19 cellular contexts compared by ENCODE assay signal in genomic region chr5:97554992-97555981, GRCh38.
DNase-seq lines count a peak whose midpoint lies in the region; ATAC-seq, FAIRE-seq and TF ChIP-seq lines count a peak whose summit lies in the region.
"Had no signal": no experiment of that assay in that cellular context is flagged by ENCODE, and none has a peak within 500 bp of the region (broad histone marks: within the 10 kb centered on the region; RNA-seq: fewer than 3 reads in every experiment).

No MANE protein-coding gene starts in this region.

- no peak overlapping the region for H4K5ac ChIP-seq in H1 (ENCODE audit: insufficient read length, low read depth, low read length)

- no peak overlapping the region for H3K56ac ChIP-seq in H1 (replicated peaks; ENCODE audit: insufficient read length, low read depth, low read length)

- no peaks in the 10 kb centered on the region for H3K4me1 ChIP-seq in H1 (replicated peaks in 1 of 4; ENCODE audit: control insufficient read depth in 3 of 4, insufficient read depth in 4 of 4, low read length in 3 of 4)
- H3K4me1 ChIP-seq: ascending aorta; BLaER1 treated with 17β-estradiol and CSF1 and Interleukin-3, amounts not matched to agents 10 nM and 100 nM had no signal

- no peak for TF ChIP-seq EP300 in H1 (IDR thresholded peaks at IDR 0.05; ENCODE audit: borderline replicate concordance in 1 of 2, low read depth in 2 of 2, low read length in 2 of 2)

- no peak overlapping the region for H3K4me3 ChIP-seq in H1 (ENCODE audit: extremely low read depth in 1 of 4, insufficient read depth in 2 of 4, low read depth in 3 of 4, low read length in 4 of 4)
- H3K4me3 ChIP-seq: ascending aorta; BLaER1 treated with 17β-estradiol and CSF1 and Interleukin-3, amounts not matched to agents 10 nM and 100 nM; skin epidermis had no signal

- H2BK12ac ChIP-seq in H1 (ENCODE audit: low read depth, low read length): no peak overlapping the region

- CTCF ChIA-PET in H1 (lab: Charles Lee; ENCODE audit: partially characterized antibody): no interaction called here

- H3K79me1 ChIP-seq in H1 (ENCODE audit: low read depth, low read length): no peaks in the 10 kb centered on the region

- 0 out of 2 replicates have a peak overlapping the region, but pooled peaks have one; percentile 1 for H4K8ac ChIP-seq in H1 (ENCODE audit: extremely low read depth, insufficient read depth, low read length)

- 96% methylated on average over 5 of the region's 5 CpGs; no CpG with 5 or more reads in 1 of the 2 experiments for WGBS in H1 (ENCODE audit: extremely low coverage in 1 of 2, insufficient coverage in 1 of 2, insufficient read length in 1 of 2, insufficient replicate concordance in 2 of 2, low coverage in 1 of 2, low lambda C conversion rate in 2 of 2, missing lambda C conversion rate in 1 of 2), 2 experiments

- H3K23ac ChIP-seq in H1 (ENCODE audit: insufficient read length): no peak overlapping the region

- no peaks in the 10 kb centered on the region for H3K9me3 ChIP-seq in H1 (ENCODE audit: insufficient read depth in 2 of 2, low read depth in 1 of 2, low read length in 1 of 2)
- H3K9me3 ChIP-seq: ascending aorta; BLaER1 treated with 17β-estradiol and CSF1 and Interleukin-3, amounts not matched to agents 10 nM and 100 nM had no signal

- no peaks in the 10 kb centered on the region for H4K20me1 ChIP-seq in H1 (replicated peaks in 1 of 2; ENCODE audit: control insufficient read depth in 1 of 2, insufficient read depth in 2 of 2, low read length in 2 of 2)
- H4K20me1 ChIP-seq: BLaER1 treated with 17β-estradiol and CSF1 and Interleukin-3, amounts not matched to agents 10 nM and 100 nM had no signal

- no peaks in the 10 kb centered on the region for H3K79me2 ChIP-seq in H1 (ENCODE audit: control insufficient read depth in 1 of 2, insufficient read depth in 2 of 2, low read length in 2 of 2)

- POLR2A ChIA-PET in H1 (lab: Charles Lee; ENCODE audit: partially characterized antibody): no interaction called here

- H3K14ac ChIP-seq in H1 (ENCODE audit: insufficient read length): no peak overlapping the region

- no peak for FAIRE-seq in H1 (lab: Jason Lieb, UNC)
- FAIRE-seq: frontal cortex had no signal

- H2BK20ac ChIP-seq in H1 (ENCODE audit: low read length): no peak overlapping the region

- H2BK120ac ChIP-seq in H1 (replicated peaks; ENCODE audit: low read depth, low read length): no peak overlapping the region

- H3K36me3 ChIP-seq in H1 (ENCODE audit: control insufficient read depth in 2 of 4, insufficient read depth in 4 of 4, low read length in 3 of 4): no peaks in the 10 kb centered on the region
- H3K36me3 ChIP-seq: ascending aorta; BLaER1 treated with 17β-estradiol and CSF1 and Interleukin-3, amounts not matched to agents 10 nM and 100 nM had no signal

- peak; percentile 55 for DNase-seq in AG20443 (ENCODE audit: low spot score)
- peak; percentile 37 for DNase-seq in RKO (ENCODE audit: low spot score)
- DNase-seq in H1 (ENCODE audit: low read depth in 1 of 2, low spot score in 2 of 2): no peak
- peak; percentile 64 for DNase-seq in middle frontal gyrus (ENCODE audit: extremely low spot score, low spot score)
- DNase-seq in NCI-H187 treated with DMSO at 0.1 percent for 48 hours (lab: John Stamatoyannopoulos, UW): no peak
- no peak for DNase-seq in NCI-H2171 treated with DMSO at 0.1 percent for 48 hours (lab: John Stamatoyannopoulos, UW)
- DNase-seq: activated CD8-positive, alpha-beta T cell treated with anti-CD3 and anti-CD28 coated beads for 36 hours; DND-41; NCI-H146; NCI-H446 treated with DMSO at 0.1 percent for 48 hours; stimulated activated naive B cell treated with anti-CD40 and anti-IgM and Interleukin-4, amounts not matched to agents 10 μg/mL and 1 μg/mL and 100 μg/mL, for 72 hours had no signal

- H4K91ac ChIP-seq in H1 (replicated peaks; ENCODE audit: insufficient read length, low read length): no peak overlapping the region

- H2AFZ ChIP-seq in H1 (ENCODE audit: low read length): 0 out of 2 replicates have a peak overlapping the region, but pooled peaks have one; percentile 39

- no peak for TF ChIP-seq POLR2A in H1 (IDR thresholded peaks at IDR 0.05; ENCODE audit: control extremely low read depth in 1 of 2, low read depth in 2 of 2, low read length in 2 of 2)

- H3K9ac ChIP-seq in H1 (replicated peaks in 1 of 4; ENCODE audit: extremely low read depth in 1 of 4, low read depth in 3 of 4, low read length in 3 of 4): no peak overlapping the region
- H3K9ac ChIP-seq: BLaER1 treated with 17β-estradiol and CSF1 and Interleukin-3, amounts not matched to agents 10 nM and 100 nM; KMS-11 had no signal

- H3K27ac ChIP-seq in H1 (ENCODE audit: low read depth, low read length): no peak overlapping the region
- H3K27ac ChIP-seq: ascending aorta; BLaER1 treated with 17β-estradiol and CSF1 and Interleukin-3, amounts not matched to agents 10 nM and 100 nM; KMS-11; skin epidermis had no signal

- no peak overlapping the region for H3K18ac ChIP-seq in H1 (ENCODE audit: extremely low read depth, low read length)

- no peak for TF ChIP-seq RAD21 in H1 (IDR thresholded peaks at IDR 0.05 in 1 of 2, conservative IDR thresholded peaks at IDR 0.05 in 1 of 2; ENCODE audit: low read depth in 2 of 2, low read length in 2 of 2)

- no peaks in the 10 kb centered on the region for H3K27me3 ChIP-seq in H1 (replicated peaks in 1 of 4; ENCODE audit: control insufficient read depth in 3 of 4, extremely low read depth in 1 of 4, insufficient read depth in 3 of 4, low read length in 3 of 4)
- H3K27me3 ChIP-seq: ascending aorta; BLaER1 treated with 17β-estradiol and CSF1 and Interleukin-3, amounts not matched to agents 10 nM and 100 nM had no signal

- H2BK5ac ChIP-seq in H1 (ENCODE audit: low read depth, low read length): no peak overlapping the region

- H3K4me2 ChIP-seq in H1 (ENCODE audit: insufficient read depth in 1 of 2, low read depth in 2 of 2, low read length in 2 of 2): no peak overlapping the region
- H3K4me2 ChIP-seq: BLaER1 treated with 17β-estradiol and CSF1 and Interleukin-3, amounts not matched to agents 10 nM and 100 nM; KMS-11 had no signal

- no peaks in the 10 kb centered on the region for H3K23me2 ChIP-seq in H1 (ENCODE audit: low read depth, low read length)

- ATAC-seq in HG02884 (IDR thresholded peaks at IDR 0.05; ENCODE audit: unreplicated experiment): no peak
- no peak for ATAC-seq in GM18868 (IDR thresholded peaks at IDR 0.05; ENCODE audit: unreplicated experiment)
- ATAC-seq: activated CD8-positive, alpha-beta T cell treated with anti-CD3 and anti-CD28 coated beads for 36 hours; HCT116; stimulated activated naive B cell treated with anti-CD40 and anti-IgM and Interleukin-4, amounts not matched to agents 10 μg/mL and 1 μg/mL and 100 μg/mL, for 72 hours had no signal

- no peak for TF ChIP-seq CTCF in H1 (IDR thresholded peaks at IDR 0.05; ENCODE audit: control extremely low read depth in 1 of 3, insufficient read depth in 1 of 3, low read depth in 1 of 3, low read length in 3 of 3)

- no peak overlapping the region for H2BK15ac ChIP-seq in H1 (ENCODE audit: low read length)

- H3K4ac ChIP-seq in H1 (replicated peaks; ENCODE audit: insufficient read length, low read depth, low read length): no peak overlapping the region

- no peak overlapping the region for H2AK5ac ChIP-seq in H1 (ENCODE audit: low read depth, low read length)

TF ChIP-seq in H1, 55 proteins besides CTCF, POLR2A, EP300 and RAD21:
- no peak for TF ChIP-seq ASH2L (IDR thresholded peaks at IDR 0.05; ENCODE audit: low read length)
- TF ChIP-seq, protein P1, sequence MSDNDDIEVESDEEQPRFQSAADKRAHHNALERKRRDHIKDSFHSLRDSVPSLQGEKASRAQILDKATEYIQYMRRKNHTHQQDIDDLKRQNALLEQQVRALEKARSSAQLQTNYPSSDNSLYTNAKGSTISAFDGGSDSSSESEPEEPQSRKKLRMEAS (IDR thresholded peaks at IDR 0.05): no peak
- TF ChIP-seq EGR1 (IDR thresholded peaks at IDR 0.05; ENCODE audit: borderline replicate concordance, low read depth, low read length): no peak
- no peak for TF ChIP-seq BRCA1 (IDR thresholded peaks at IDR 0.05; ENCODE audit: low read depth, low read length)
TF ChIP-seq in H1: peak in this region for 0.

Comparison
In these comparisons a context has a peak if more than half of its experiments do, and no peak if none do; other contexts are left out.
1. DNase-seq: peak in AG20443 (single experiment), RKO (single experiment) and middle frontal gyrus (single experiment); none in H1 (0 of 2), NCI-H187 treated with DMSO at 0.1 percent for 48 hours (single experiment) and NCI-H2171 treated with DMSO at 0.1 percent for 48 hours (single experiment).